Comparison of ENCODE assay signal across 19 cellular contexts in the genomic region with DNA sequence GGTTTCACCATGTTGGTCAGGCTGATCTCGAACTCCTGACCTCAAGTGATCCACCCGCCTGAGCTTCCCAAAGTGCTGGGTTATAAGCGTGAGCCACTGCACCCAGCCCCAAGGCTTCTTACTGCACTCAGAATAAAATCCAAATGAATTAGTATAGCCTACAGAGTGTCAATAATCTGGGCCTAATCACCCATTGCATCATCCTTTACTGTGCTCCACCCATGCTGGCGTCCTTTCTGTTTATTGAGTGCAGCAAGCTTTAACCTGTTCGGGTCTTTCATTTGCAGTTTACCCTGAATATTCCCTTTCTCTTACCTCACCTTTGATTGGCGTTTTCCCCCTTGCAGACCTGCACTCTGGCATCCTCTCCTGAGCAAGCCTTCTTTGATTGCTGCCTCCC.
DNase-seq lines count a peak whose midpoint lies in the region; ATAC-seq and TF ChIP-seq lines count a peak whose summit lies in the region.
"Had no signal": no experiment of that assay in that cellular context is flagged by ENCODE, and none has a peak within 500 bp of the region (broad histone marks: within the 10 kb centered on the region; RNA-seq: fewer than 3 reads in every experiment).

No MANE protein-coding gene starts in this region.

- no peaks in the 10 kb centered on the region for H3K9me3 ChIP-seq in mucosa of descending colon
- H3K9me3 ChIP-seq: MG63 had no signal

- peak; percentile 15 for DNase-seq in HPDE6-E6E7 (ENCODE audit: extremely low spot score)
- DNase-seq in NCI-H82 treated with DMSO at 0.1 percent for 48 hours (lab: John Stamatoyannopoulos, UW; ENCODE audit: unreplicated experiment): peak; percentile 53
- DNase-seq in epithelial cell of prostate (ENCODE audit: low read depth, low spot score): peak; percentile 12
- DNase-seq in mucosa of descending colon: no peak
- DNase-seq in lower leg skin (ENCODE audit: low spot score in 2 of 2): no peak
- no peak for DNase-seq in glomerular visceral epithelial cell (ENCODE audit: extremely low spot score)
- no peak for DNase-seq in CD1c-positive myeloid dendritic cell (ENCODE audit: extremely low spot score)
- DNase-seq: ACHN; AML-193; Calu3; CD4-positive, CD25-positive, alpha-beta regulatory T cell; HFFc6; MG63; NCI-H1092; NCI-H146; NCI-H2081 treated with DMSO at 0.1 percent for 48 hours; NCI-H510A; OCI-M1; RPMI8226 had no signal

- intact Hi-C loops in mucosa of descending colon (cut with DNase I, micrococcal nuclease): no loop called here
- intact Hi-C loops in lower leg skin (cut with DNase I; ENCODE audit: low total_unique reads): no loop called here

- no peaks in the 10 kb centered on the region for H3K4me1 ChIP-seq in mucosa of descending colon (ENCODE audit: low read depth)

- no peak for TF ChIP-seq POLR2A in lower leg skin (IDR thresholded peaks at IDR 0.05)

- WGBS in lower leg skin, 2 donors: 46 to 52% methylated on average over 6 of the region's 6 CpGs

- ATAC-seq in mucosa of descending colon: peak; percentile 78

- H3K4me3 ChIP-seq in mucosa of descending colon: no peak overlapping the region
- H3K4me3 ChIP-seq in lower leg skin (ENCODE audit: low read depth, poor library complexity, severe bottlenecking): no peak overlapping the region
- H3K4me3 ChIP-seq: MG63 had no signal

- H3K36me3 ChIP-seq in mucosa of descending colon (ENCODE audit: low read depth): no peaks in the 10 kb centered on the region

- TF ChIP-seq CTCF in mucosa of descending colon (IDR thresholded peaks at IDR 0.05) (no peak), lower leg skin (IDR thresholded peaks at IDR 0.05) (no peak)

- peak overlapping the region; percentile 9 for H3K27ac ChIP-seq in epithelial cell of prostate

Comparison
In these comparisons a context has a peak if more than half of its experiments do, and no peak if none do; other contexts are left out.
1. DNase-seq: peak in HPDE6-E6E7 (single experiment), NCI-H82 treated with DMSO at 0.1 percent for 48 hours (single experiment) and epithelial cell of prostate (single experiment); none in mucosa of descending colon (0 of 3), lower leg skin (0 of 2), glomerular visceral epithelial cell (single experiment) and CD1c-positive myeloid dendritic cell (single experiment).